In the genomic region with DNA sequence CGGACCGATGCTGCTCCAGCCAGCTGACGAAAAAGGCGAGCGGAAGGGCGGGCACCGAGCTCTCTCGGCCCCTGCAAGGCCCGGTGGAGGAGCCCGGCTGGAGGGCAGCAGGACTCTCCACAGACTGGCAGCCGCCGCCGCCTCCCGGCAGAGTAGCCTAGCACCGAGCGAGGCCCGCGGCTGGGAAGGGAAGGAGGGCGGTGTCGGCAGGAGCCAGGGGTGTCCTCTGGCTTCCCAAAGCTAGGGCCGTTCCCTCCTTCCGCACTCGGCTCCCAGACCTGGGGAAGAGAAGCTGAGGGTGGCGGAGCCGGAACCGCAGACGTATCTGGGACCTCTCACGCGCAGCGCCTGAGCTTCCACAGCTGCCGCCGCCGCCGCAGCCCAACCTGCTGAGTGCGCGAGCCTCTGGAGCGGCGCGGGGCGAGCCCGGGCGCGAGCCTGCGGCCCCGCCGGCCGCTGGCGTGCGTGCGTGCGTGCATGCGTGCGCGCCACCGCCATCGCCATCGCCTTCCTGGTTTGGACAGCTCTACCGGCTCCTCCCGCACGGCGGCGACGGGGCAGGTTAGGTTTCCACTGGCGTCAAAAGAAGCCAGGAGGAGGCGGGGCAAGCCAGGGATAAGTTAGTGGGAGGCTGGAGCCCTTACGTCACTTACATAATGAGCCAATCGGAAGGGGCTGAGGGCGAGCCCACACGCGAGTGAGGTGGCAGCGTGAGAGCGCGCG, we compare ENCODE assay signal across 8 cellular contexts. TPM values are rescaled to one million over a fixed set of nuclear protein-coding genes. Genes with fewer than 3 reads are reported as not detected.
A peak's percentile ranks its signal among the peaks of the same experiment; 100 is the strongest.
DNase-seq lines count a peak whose midpoint lies in the region; ATAC-seq, FAIRE-seq and TF ChIP-seq lines count a peak whose summit lies in the region.

RAB6A (minus strand) TSS at position 395 of the 723 bp plus-strand sequence. CDS start 439 bp downstream, outside the sequence.

- peak within 1 kb of the TSS; percentile 98 for H3K27ac Mint-ChIP-seq in mesothelial cell of epicardium

- H3K9ac ChIP-seq in OCI-LY1 (ENCODE audit: low read length), result peak within 1 kb of the TSS; percentile 92

- H3K4me2 ChIP-seq in OCI-LY1 (ENCODE audit: low read length), result peak within 1 kb of the TSS; percentile 98

- H3K4me1 Mint-ChIP-seq in mesothelial cell of epicardium, result peaks cover 26% of the 10 kb centered on the region

- FAIRE-seq in endometrium (lab: Jason Lieb, UNC), result peak; percentile 94

- H3K27me3 Mint-ChIP-seq in mesothelial cell of epicardium (ENCODE audit: low read depth), result no peaks in the 10 kb centered on the region

- H3K27me3 ChIP-seq in OCI-LY1 (ENCODE audit: insufficient read depth, low read length), result no peaks in the 10 kb centered on the region

- DNase-seq in DMS 273 treated with DMSO at 0.1 percent for 48 hours (lab: John Stamatoyannopoulos, UW), result peak; percentile 94
- DNase-seq in HuH-7 (ENCODE audit: low spot score), result peak; percentile 91
- peak; percentile 99 for DNase-seq in activated CD8-positive, alpha-beta memory T cell treated with anti-CD3 and anti-CD28 coated beads, Interleukin-2, amount 50 U/mL, for 4 hours
- peak; percentile 98 to 99 for DNase-seq in mesothelial cell of epicardium (ENCODE audit: low spot score in 2 of 2, unreplicated experiment in 2 of 2)
- peak; percentile 99 to 100 for DNase-seq in stimulated activated CD8-positive, alpha-beta memory T cell treated with anti-CD3 and anti-CD28 coated beads, Interleukin-15, amount 100 ng/mL, for 48 hours (ENCODE audit: low read depth in 2 of 2)

- no peaks in the 10 kb centered on the region for H3K9me3 Mint-ChIP-seq in mesothelial cell of epicardium

- no peaks in the 10 kb centered on the region for H3K36me3 ChIP-seq in OCI-LY1 (ENCODE audit: insufficient read depth, low read length)

- peak within 1 kb of the TSS; percentile 97 for H3K4me3 ChIP-seq in OCI-LY1 (ENCODE audit: low read depth, low read length, poor library complexity, severe bottlenecking)

- H3K4me1 ChIP-seq in OCI-LY1 (ENCODE audit: insufficient read depth, low read length, severe bottlenecking), result peaks cover 32% of the 10 kb centered on the region

- peak within 1 kb of the TSS; percentile 97 for H3K4me3 Mint-ChIP-seq in mesothelial cell of epicardium

- no peaks in the 10 kb centered on the region for H3K36me3 Mint-ChIP-seq in mesothelial cell of epicardium

- ATAC-seq in GM21515 (IDR thresholded peaks at IDR 0.05; ENCODE audit: unreplicated experiment), result peak; percentile 89

- H3K9me3 ChIP-seq in OCI-LY1 (ENCODE audit: low read length), result no peaks in the 10 kb centered on the region

- H3F3A ChIP-seq in OCI-LY1 (ENCODE audit: insufficient read depth, low read length), result no peaks in the 10 kb centered on the region

- peak within 1 kb of the TSS; percentile 65; the same call in 1 of the 2 replicates for H2AFZ ChIP-seq in OCI-LY1 (ENCODE audit: low read length)

- peak within 1 kb of the TSS; percentile 47 for H3K27ac ChIP-seq in OCI-LY1 (ENCODE audit: low read depth, low read length, poor library complexity, severe bottlenecking)

- peak; percentile 14; the same call in 1 of the 2 replicates for TF ChIP-seq CTCF in OCI-LY1 (IDR thresholded peaks at IDR 0.05; ENCODE audit: low read length)
- no peak for TF ChIP-seq CTCF in mesothelial cell of epicardium (IDR thresholded peaks at IDR 0.05; ENCODE audit: unreplicated experiment)

- H4K20me1 ChIP-seq in OCI-LY1 (ENCODE audit: insufficient read depth, low read length), result no peaks in the 10 kb centered on the region

- no peaks in the 10 kb centered on the region for H3K9me2 ChIP-seq in OCI-LY1 (ENCODE audit: low read depth, low read length)

- peaks cover 34% of the 10 kb centered on the region for H3K79me2 ChIP-seq in OCI-LY1 (ENCODE audit: insufficient read depth, low read length)

RNA-seq across cellular contexts. Expression of gene RAB6A, which starts in this region (rescaled TPM):
- 66.3 to 74.8 TPM (median 68.4 TPM) in 3 replicates for total RNA-seq in mesothelial cell of epicardium

Comparison
In these comparisons a context has a peak if more than half of its experiments do, and no peak if none do; other contexts are left out.
1. Peak in every context shown above with its lines: DNase-seq, ATAC-seq, H3K4me3 ChIP-seq and H3K27ac ChIP-seq.